8 cellular contexts compared by ENCODE assay signal in genomic region chr20:43942661-43943285, GRCh38. TPM values are rescaled to one million over a fixed set of nuclear protein-coding genes. Genes with fewer than 3 reads are reported as not detected.
DNase-seq lines count a peak whose midpoint lies in the region; ATAC-seq lines count a peak whose summit lies in the region.

No MANE protein-coding gene starts in this region.

- peak; percentile 30 for DNase-seq in DMS79 treated with DMSO at 0.1 percent for 48 hours (lab: John Stamatoyannopoulos, UW)
- no peak for DNase-seq in DMS79 (lab: John Stamatoyannopoulos, UW)
- peak; percentile 25 for DNase-seq in NCI-H2196 (lab: John Stamatoyannopoulos, UW; ENCODE audit: unreplicated experiment)
- peak; percentile 81 for DNase-seq in amniotic epithelial cell (ENCODE audit: low read depth)
- DNase-seq in naive thymus-derived CD8-positive, alpha-beta T cell: peak in 4 of 10 donors; percentile 26 to 54 (median 42)

- peak overlapping the region in 9 of 10 donors; percentile 22 to 59 (median 39) for H3K4me3 Mint-ChIP-seq in naive thymus-derived CD8-positive, alpha-beta T cell

- peak overlapping the region in 8 of 10 donors; percentile 24 to 68 (median 58) for H3K27ac Mint-ChIP-seq in naive thymus-derived CD8-positive, alpha-beta T cell

- POLR2A ChIA-PET in naive thymus-derived CD8-positive, alpha-beta T cell (lab: Charles Lee): interaction anchor here (1.1 to 2.1 kb wide), 3 partner anchors 17 to 59 kb away, joined by 3 to 6 read pairs (median 3); no protein-coding TSS in a partner anchor

- ATAC-seq in GM21528 (IDR thresholded peaks at IDR 0.05; ENCODE audit: low FRiP score, unreplicated experiment) (peak; percentile 56), GM18520 (IDR thresholded peaks at IDR 0.05; ENCODE audit: unreplicated experiment) (no peak), HG03457 (IDR thresholded peaks at IDR 0.05; ENCODE audit: unreplicated experiment) (no peak)
- peak; percentile 74 to 87 for ATAC-seq in naive thymus-derived CD8-positive, alpha-beta T cell

- H3K36me3 Mint-ChIP-seq in naive thymus-derived CD8-positive, alpha-beta T cell: no peaks in the 10 kb centered on the region

- peaks cover 0 to 39% (median 5%) of the 10 kb centered on the region in 5 donors for H3K27me3 Mint-ChIP-seq in naive thymus-derived CD8-positive, alpha-beta T cell

- peaks cover 33 to 85% (median 73%) of the 10 kb centered on the region in 4 donors for H3K4me1 Mint-ChIP-seq in naive thymus-derived CD8-positive, alpha-beta T cell

- H3K9me3 Mint-ChIP-seq in naive thymus-derived CD8-positive, alpha-beta T cell: no peaks in the 10 kb centered on the region

RNA-seq across cellular contexts. Expression of gene TOX2, which starts 28.1 kb away (rescaled TPM):
- total RNA-seq in naive thymus-derived CD8-positive, alpha-beta T cell: 1 to 10 TPM in 1 of 2 experiments, under 1 TPM in 1; 0.31 to 1.2 TPM
- polyA plus RNA-seq in naive thymus-derived CD8-positive, alpha-beta T cell: 1 to 10 TPM in 2 of 3 donors, under 1 TPM in 1; 0.89 to 1.3 (median 1.2) TPM

Comparison
In these comparisons a context has a peak if more than half of its experiments do, and no peak if none do; other contexts are left out.
1. ATAC-seq: peak in GM21528 (single experiment) and naive thymus-derived CD8-positive, alpha-beta T cell (2 of 2); none in GM18520 (single experiment) and HG03457 (single experiment).